Comparison of ENCODE assay signal across 9 cellular contexts in genomic region chr6:85404497-85405174, GRCh38. TPM values are rescaled to one million over a fixed set of nuclear protein-coding genes. Genes with fewer than 3 reads are reported as not detected.
A peak's percentile ranks its signal among the peaks of the same experiment; 100 is the strongest.
DNase-seq lines count a peak whose midpoint lies in the region; ATAC-seq, FAIRE-seq and TF ChIP-seq lines count a peak whose summit lies in the region.
"Had no signal": no experiment of that assay in that cellular context is flagged by ENCODE, and none has a peak within 500 bp of the region (broad histone marks: within the 10 kb centered on the region; RNA-seq: fewer than 3 reads in every experiment).

No MANE protein-coding gene starts in this region.

- ATAC-seq in omental fat pad (ENCODE audit: low FRiP score): peak; percentile 91
- no peak for ATAC-seq in HG02571 (IDR thresholded peaks at IDR 0.05; ENCODE audit: unreplicated experiment)
- no peak for ATAC-seq in GM21390 (IDR thresholded peaks at IDR 0.05; ENCODE audit: unreplicated experiment)

- no peak overlapping the region for H3K4me3 ChIP-seq in bronchial epithelial cell (ENCODE audit: low read depth, low read length)
- H3K4me3 ChIP-seq: cardiac muscle cell had no signal

- H3K27me3 ChIP-seq in bronchial epithelial cell (ENCODE audit: control insufficient read depth, insufficient read depth, low read length): no peaks in the 10 kb centered on the region
- H3K27me3 ChIP-seq: cardiac muscle cell had no signal

- FAIRE-seq in bronchial epithelial cell (lab: Jason Lieb, UNC): no peak

- DNase-seq in GM03348 (ENCODE audit: low spot score): peak; percentile 75
- peak; percentile 82 for DNase-seq in HS-27A (ENCODE audit: low read depth)
- DNase-seq in bronchial epithelial cell (ENCODE audit: low read depth): peak; percentile 97
- DNase-seq in omental fat pad (ENCODE audit: low spot score): no peak
- no peak for DNase-seq in stimulated activated CD4-positive, alpha-beta T cell treated with anti-CD3 and anti-CD28 coated beads, Interleukin-2, amount 100 ng/mL, for 24 hours
- no peak for DNase-seq in GF-D8 (lab: John Stamatoyannopoulos, UW)

- H3K36me3 ChIP-seq in bronchial epithelial cell (ENCODE audit: control insufficient read depth, insufficient read depth, low read length): no peaks in the 10 kb centered on the region
- H3K36me3 ChIP-seq: cardiac muscle cell had no signal

- TF ChIP-seq CTCF in bronchial epithelial cell (IDR thresholded peaks at IDR 0.05; ENCODE audit: insufficient read depth, low read length, severe bottlenecking) (no peak), omental fat pad (IDR thresholded peaks at IDR 0.05) (no peak)

RNA-seq across cellular contexts. Expression of gene NT5E, which starts 45.2 kb away (rescaled TPM):
- total RNA-seq in bronchial epithelial cell (31.4 and 71.1 TPM in 2 replicates), omental fat pad (10 to 100 TPM; 11.4 to 28.6 (median 18.2) TPM)

Comparison
In these comparisons a context has a peak if more than half of its experiments do, and no peak if none do; other contexts are left out.
1. DNase-seq: peak in GM03348 (single experiment), HS-27A (single experiment) and bronchial epithelial cell (single experiment); none in omental fat pad (single experiment), stimulated activated CD4-positive, alpha-beta T cell treated with anti-CD3 and anti-CD28 coated beads, Interleukin-2, amount 100 ng/mL, for 24 hours (0 of 2) and GF-D8 (single experiment).